In genomic region chr18:68837665-68838390, GRCh38 we compare ENCODE assay signal across 18 cellular contexts. TPM values are rescaled to one million over a fixed set of nuclear protein-coding genes. Genes with fewer than 3 reads are reported as not detected.
A peak's percentile ranks its signal among the peaks of the same experiment; 100 is the strongest.
DNase-seq lines count a peak whose midpoint lies in the region; ATAC-seq and TF ChIP-seq lines count a peak whose summit lies in the region.
"Had no signal": no experiment of that assay in that cellular context is flagged by ENCODE, and none has a peak within 500 bp of the region (broad histone marks: within the 10 kb centered on the region; RNA-seq: fewer than 3 reads in every experiment).

No MANE protein-coding gene starts in this region.

- no TSS peak for BruUV-seq in MCF 10A (replicated peaks; lab: Mats Ljungman, UMichigan)

- H3K27me3 ChIP-seq in breast epithelium (no peaks in the 10 kb centered on the region), SK-N-SH (ENCODE audit: insufficient read depth) (no peaks in the 10 kb centered on the region), left lung (no peaks in the 10 kb centered on the region), vagina (no peaks in the 10 kb centered on the region)
- H3K27me3 ChIP-seq: Peyer's patch had no signal

- DNase-seq in MCF 10A (ENCODE audit: unreplicated experiment) (peak; percentile 30), breast epithelium (ENCODE audit: low spot score in 2 of 2) (no peak), SK-N-SH (no peak), left lung (no peak), vagina (ENCODE audit: extremely low spot score in 2 of 2) (no peak), DMS53 (lab: John Stamatoyannopoulos, UW) (no peak), NCI-H2196 treated with DMSO at 0.1 percent for 48 hours (lab: John Stamatoyannopoulos, UW; ENCODE audit: unreplicated experiment) (no peak)
- DNase-seq in activated naive CD4-positive, alpha-beta T cell treated with anti-CD3 and anti-CD28 coated beads for 36 hours = no peak
- DNase-seq: activated naive CD8-positive, alpha-beta T cell treated with anti-CD3 and anti-CD28 coated beads, Interleukin-2, amount 10 ng/mL, durations not matched to agents 7 days and 5 days; activated T-cell treated with anti-CD3 and anti-CD28 coated beads for 4 hours; DMS 273 treated with DMSO at 0.1 percent for 48 hours; hippocampal formation; NCI-H1417 treated with DMSO at 0.1 percent for 48 hours; Peyer's patch; stimulated activated naive CD8-positive, alpha-beta T cell treated with anti-CD3 and anti-CD28 coated beads, Interleukin-15, amount 100 ng/mL, for 72 hours; T-helper 1 cell had no signal

- no peak for TF ChIP-seq RAD21 in SK-N-SH (IDR thresholded peaks at IDR 0.05; ENCODE audit: low read length)

- no peak for TF ChIP-seq EP300 in SK-N-SH (IDR thresholded peaks at IDR 0.05; ENCODE audit: borderline replicate concordance in 1 of 2, low read depth in 1 of 2, low read length in 1 of 2)

- no peak overlapping the region for H3K27ac Mint-ChIP-seq in MCF 10A (ENCODE audit: low read depth, unreplicated experiment)
- no peak overlapping the region for H3K27ac Mint-ChIP-seq in activated naive CD4-positive, alpha-beta T cell treated with anti-CD3 and anti-CD28 coated beads for 36 hours
- H3K27ac Mint-ChIP-seq: activated naive CD8-positive, alpha-beta T cell treated with anti-CD3 and anti-CD28 coated beads, Interleukin-2, amount 10 ng/mL, durations not matched to agents 7 days and 5 days; stimulated activated naive CD8-positive, alpha-beta T cell treated with anti-CD3 and anti-CD28 coated beads, Interleukin-15, amount 100 ng/mL, for 72 hours had no signal

- no peaks in the 10 kb centered on the region for H3K27me3 Mint-ChIP-seq in MCF 10A (ENCODE audit: insufficient read depth, unreplicated experiment)
- no peaks in the 10 kb centered on the region for H3K27me3 Mint-ChIP-seq in activated naive CD4-positive, alpha-beta T cell treated with anti-CD3 and anti-CD28 coated beads for 36 hours (ENCODE audit: low read depth)
- H3K27me3 Mint-ChIP-seq: activated naive CD8-positive, alpha-beta T cell treated with anti-CD3 and anti-CD28 coated beads, Interleukin-2, amount 10 ng/mL, durations not matched to agents 7 days and 5 days; stimulated activated naive CD8-positive, alpha-beta T cell treated with anti-CD3 and anti-CD28 coated beads, Interleukin-15, amount 100 ng/mL, for 72 hours had no signal

- peak; percentile 59 for ATAC-seq in left lung
- ATAC-seq: sciatic nerve; stimulated activated naive CD8-positive, alpha-beta T cell treated with anti-CD3 and anti-CD28 coated beads, Interleukin-15, amount 100 ng/mL, for 72 hours had no signal

- no peaks in the 10 kb centered on the region for H3K36me3 ChIP-seq in breast epithelium
- peaks cover 0 to 4% of the 10 kb centered on the region in 2 experiments for H3K36me3 ChIP-seq in SK-N-SH (replicated peaks in 1 of 2; ENCODE audit: control insufficient read depth in 1 of 2, insufficient read depth in 2 of 2, low read length in 1 of 2)
- H3K36me3 ChIP-seq in left lung = no peaks in the 10 kb centered on the region
- no peaks in the 10 kb centered on the region for H3K36me3 ChIP-seq in vagina
- H3K36me3 ChIP-seq: Peyer's patch had no signal

- intact Hi-C loops in MCF 10A (cut with micrococcal nuclease) = no loop called here
- intact Hi-C loops in breast epithelium (cut with DNase I; ENCODE audit: low total_unique reads) = loop anchor here (5.0 kb wide), 1 partner anchor 524 kb away; no protein-coding TSS in a partner anchor
- intact Hi-C loops in left lung (cut with DNase I) = no loop called here
- intact Hi-C loops in vagina (cut with DNase I) = no loop called here
- intact Hi-C loops in activated naive CD4-positive, alpha-beta T cell treated with anti-CD3 and anti-CD28 coated beads for 36 hours (cut with micrococcal nuclease) = no loop called here

- no peak overlapping the region for H2AFZ ChIP-seq in SK-N-SH (ENCODE audit: low read depth)

- peaks cover 19% of the 10 kb centered on the region for H3F3A ChIP-seq in SK-N-SH (replicated peaks; ENCODE audit: insufficient read depth)

- CTCF ChIA-PET in MCF 10A (lab: Yijun Ruan, JAX) = no interaction called here
- CTCF ChIA-PET in SK-N-SH (lab: Yijun Ruan, JAX) = interaction anchor here (1.3 kb wide), 1 partner anchor 9 kb away, joined by 3 read pairs; no protein-coding TSS in a partner anchor
- CTCF ChIA-PET in activated naive CD4-positive, alpha-beta T cell treated with anti-CD3 and anti-CD28 coated beads for 36 hours (lab: Charles Lee) = no interaction called here

- H4K20me1 ChIP-seq in SK-N-SH (ENCODE audit: insufficient read depth) = no peaks in the 10 kb centered on the region

- H3K79me2 ChIP-seq in SK-N-SH (ENCODE audit: insufficient read depth) = no peaks in the 10 kb centered on the region; the same call in 1 of the 2 replicates

- POLR2A ChIA-PET in MCF 10A (lab: Yijun Ruan, JAX) (interaction anchor here (0.6 kb wide), 1 partner anchor 124 kb away, joined by 4 read pairs; no protein-coding TSS in a partner anchor), SK-N-SH (lab: Yijun Ruan, JAX) (no interaction called here)

- no peak overlapping the region for H3K9ac ChIP-seq in SK-N-SH

- H3K4me3 ChIP-seq in breast epithelium (no peak overlapping the region), SK-N-SH (ENCODE audit: low read depth in 2 of 2, low read length in 1 of 2) (no peak overlapping the region), left lung (no peak overlapping the region), vagina (no peak overlapping the region)
- H3K4me3 ChIP-seq: Peyer's patch had no signal

- no peak overlapping the region for H3K4me2 ChIP-seq in SK-N-SH

- 71% methylated on average over 6 of the region's 6 CpGs for WGBS in SK-N-SH (ENCODE audit: low lambda C conversion rate)

- TF ChIP-seq POLR2A in breast epithelium (IDR thresholded peaks at IDR 0.05) = no peak
- TF ChIP-seq POLR2A in vagina (IDR thresholded peaks at IDR 0.05) = no peak

- peaks cover 7% of the 10 kb centered on the region for H3K9me3 Mint-ChIP-seq in MCF 10A (ENCODE audit: unreplicated experiment)
- no peaks in the 10 kb centered on the region for H3K9me3 Mint-ChIP-seq in activated naive CD4-positive, alpha-beta T cell treated with anti-CD3 and anti-CD28 coated beads for 36 hours
- H3K9me3 Mint-ChIP-seq: activated naive CD8-positive, alpha-beta T cell treated with anti-CD3 and anti-CD28 coated beads, Interleukin-2, amount 10 ng/mL, durations not matched to agents 7 days and 5 days; nephron; stimulated activated naive CD8-positive, alpha-beta T cell treated with anti-CD3 and anti-CD28 coated beads, Interleukin-15, amount 100 ng/mL, for 72 hours had no signal

- H3K36me3 Mint-ChIP-seq in MCF 10A (ENCODE audit: insufficient read depth, unreplicated experiment) = no peaks in the 10 kb centered on the region
- H3K36me3 Mint-ChIP-seq in activated naive CD4-positive, alpha-beta T cell treated with anti-CD3 and anti-CD28 coated beads for 36 hours (ENCODE audit: low read depth) = no peaks in the 10 kb centered on the region
- H3K36me3 Mint-ChIP-seq: activated naive CD8-positive, alpha-beta T cell treated with anti-CD3 and anti-CD28 coated beads, Interleukin-2, amount 10 ng/mL, durations not matched to agents 7 days and 5 days had no signal

- no peaks in the 10 kb centered on the region for H3K9me2 ChIP-seq in SK-N-SH

- H3K27ac ChIP-seq in breast epithelium = peak overlapping the region in 1 of 2 donors; percentile 69
- H3K27ac ChIP-seq in SK-N-SH (ENCODE audit: low read depth in 2 of 2, low read length in 1 of 2) = peak overlapping the region; percentile 14 to 34; a peak in 2 of 4 replicates
- H3K27ac ChIP-seq in left lung = peak overlapping the region; percentile 48 to 69
- peak overlapping the region; percentile 65 for H3K27ac ChIP-seq in vagina

- H3K4me1 ChIP-seq in breast epithelium (no peaks in the 10 kb centered on the region), SK-N-SH (ENCODE audit: control insufficient read depth in 1 of 2, insufficient read depth in 2 of 2, low read depth in 1 of 2, low read length in 1 of 2) (peaks cover 0 to 12% of the 10 kb centered on the region in 2 experiments; a peak in 3 of 4 replicates), left lung (peaks cover 4 to 34% of the 10 kb centered on the region in 2 donors), vagina (no peaks in the 10 kb centered on the region)
- H3K4me1 ChIP-seq: Peyer's patch had no signal

- H3K4me1 Mint-ChIP-seq in MCF 10A (ENCODE audit: insufficient read depth, unreplicated experiment) = peaks cover 27% of the 10 kb centered on the region
- H3K4me1 Mint-ChIP-seq in activated naive CD4-positive, alpha-beta T cell treated with anti-CD3 and anti-CD28 coated beads for 36 hours (ENCODE audit: low read depth) = no peaks in the 10 kb centered on the region
- H3K4me1 Mint-ChIP-seq: activated naive CD8-positive, alpha-beta T cell treated with anti-CD3 and anti-CD28 coated beads, Interleukin-2, amount 10 ng/mL, durations not matched to agents 7 days and 5 days; stimulated activated naive CD8-positive, alpha-beta T cell treated with anti-CD3 and anti-CD28 coated beads, Interleukin-15, amount 100 ng/mL, for 72 hours had no signal

- H3K9me3 ChIP-seq in breast epithelium = no peaks in the 10 kb centered on the region
- no peaks in the 10 kb centered on the region for H3K9me3 ChIP-seq in SK-N-SH
- no peaks in the 10 kb centered on the region for H3K9me3 ChIP-seq in left lung
- no peaks in the 10 kb centered on the region for H3K9me3 ChIP-seq in vagina
- H3K9me3 ChIP-seq: Peyer's patch had no signal

- no peak overlapping the region for H3K4me3 Mint-ChIP-seq in MCF 10A (ENCODE audit: unreplicated experiment)
- no peak overlapping the region for H3K4me3 Mint-ChIP-seq in activated naive CD4-positive, alpha-beta T cell treated with anti-CD3 and anti-CD28 coated beads for 36 hours
- H3K4me3 Mint-ChIP-seq: activated naive CD8-positive, alpha-beta T cell treated with anti-CD3 and anti-CD28 coated beads, Interleukin-2, amount 10 ng/mL, durations not matched to agents 7 days and 5 days; nephron; stimulated activated naive CD8-positive, alpha-beta T cell treated with anti-CD3 and anti-CD28 coated beads, Interleukin-15, amount 100 ng/mL, for 72 hours had no signal

- no peak for TF ChIP-seq CTCF in MCF 10A (IDR thresholded peaks at IDR 0.05; ENCODE audit: unreplicated experiment)
- TF ChIP-seq CTCF in breast epithelium (IDR thresholded peaks at IDR 0.05) = no peak
- no peak for TF ChIP-seq CTCF in SK-N-SH (IDR thresholded peaks at IDR 0.05)
- TF ChIP-seq CTCF in left lung (IDR thresholded peaks at IDR 0.05) = no peak
- TF ChIP-seq CTCF in vagina (IDR thresholded peaks at IDR 0.05) = no peak

TF ChIP-seq in SK-N-SH, 30 proteins besides CTCF, POLR2A, EP300 and RAD21 (continues in another document):
- no peak for TF ChIP-seq MAX (IDR thresholded peaks at IDR 0.05; ENCODE audit: low read depth)

RNA-seq across cellular contexts. Expression of gene CCDC102B, which starts 39.9 kb away (rescaled TPM):
- total RNA-seq in MCF 10A (2022) = 3.4 and 3.5 TPM in 2 replicates
- 1 to 10 TPM; 5.3 to 9.1 (median 7.2) TPM for total RNA-seq in breast epithelium
- polyA plus RNA-seq in SK-N-SH (2012; rRNA removed) = 2.0 and 2.4 TPM in 2 replicates
- 2.8 and 3.0 TPM in 2 replicates for polyA plus RNA-seq in SK-N-SH (2012; cell fraction: cytosol; rRNA removed)
- 1.1 and 2.7 TPM in 2 replicates for polyA plus RNA-seq in SK-N-SH (2012; cell fraction: nucleus; rRNA removed)
- 10 to 100 TPM; 60.7 to 78.3 TPM for total RNA-seq in left lung
- 6.4 TPM for total RNA-seq in vagina
- 1 to 10 TPM; 1.3 to 1.7 TPM for total RNA-seq in activated naive CD4-positive, alpha-beta T cell treated with anti-CD3 and anti-CD28 coated beads for 36 hours
